In the genomic region with DNA sequence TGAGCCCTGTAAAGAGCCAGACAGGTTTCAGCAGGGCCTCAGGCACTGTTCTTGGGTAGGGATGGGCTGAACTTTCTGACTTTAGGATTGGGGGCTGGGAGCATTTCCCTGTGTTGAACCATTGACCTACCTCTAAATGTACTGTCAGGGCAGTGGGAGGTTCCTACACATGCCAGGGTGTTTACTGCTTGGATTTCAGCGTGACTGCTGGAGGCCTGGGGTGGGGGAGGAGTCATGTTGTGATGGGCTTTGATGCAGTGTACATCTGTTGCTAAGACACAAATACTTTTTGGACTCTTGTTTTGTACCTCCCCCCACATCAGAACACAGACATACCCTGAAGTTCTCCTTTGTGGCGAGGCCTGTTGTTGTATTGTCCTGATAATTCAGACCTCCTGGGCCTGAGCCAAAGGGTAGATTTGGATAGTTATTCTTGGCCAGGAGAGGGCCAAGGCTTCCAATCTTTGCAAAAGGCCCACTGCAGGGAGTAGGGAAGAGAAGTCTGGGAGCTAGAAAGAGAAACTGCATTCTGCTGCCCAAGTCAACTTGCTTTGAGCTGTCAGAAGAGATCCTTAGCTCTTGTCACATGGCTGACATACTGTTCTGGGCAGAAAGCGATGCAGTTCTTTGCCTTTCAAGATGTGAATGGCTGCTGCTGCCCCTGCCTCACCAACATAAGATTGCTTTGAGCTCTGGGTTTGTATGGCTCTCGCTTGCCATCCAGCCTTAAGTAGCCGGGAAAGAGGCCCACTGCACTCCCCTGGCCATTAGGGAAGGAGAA, we compare ENCODE assay signal across 1 cellular context.
TF ChIP-seq lines count a peak whose summit lies in the region.

No MANE protein-coding gene starts in this region.

TF ChIP-seq in K562, 482 proteins besides CTCF, POLR2A, EP300 and RAD21 (continued from another document and continues in another):
- TF ChIP-seq ZNF79 (CRISPR knock-in tag; IDR thresholded peaks at IDR 0.05; ENCODE audit: low read depth) (no peak), NONO (IDR thresholded peaks at IDR 0.05; ENCODE audit: low read depth in 2 of 2, low read length in 1 of 2) (no peak), DPF2 (IDR thresholded peaks at IDR 0.05) (peak; percentile 52; the same call in 1 of the 2 replicates), SMAD1 (IDR thresholded peaks at IDR 0.05; ENCODE audit: low read depth, low read length, partially characterized antibody) (no peak), PPARD (CRISPR knock-in tag; IDR thresholded peaks at IDR 0.05) (no peak), NCOA4 (IDR thresholded peaks at IDR 0.05; ENCODE audit: partially characterized antibody) (no peak), KAT8 (IDR thresholded peaks at IDR 0.05; ENCODE audit: low read depth) (no peak), ZNF212 (CRISPR knock-in tag; IDR thresholded peaks at IDR 0.05) (no peak), SETDB1 (IDR thresholded peaks at IDR 0.05; ENCODE audit: low read length) (no peak), SOX6 (IDR thresholded peaks at IDR 0.05) (peak; percentile 89), RNF2 (IDR thresholded peaks at IDR 0.05) (peak; percentile 62; the same call in 1 of the 2 replicates), ELF1 (tag; IDR thresholded peaks at IDR 0.05) (no peak), HDAC1 (IDR thresholded peaks at IDR 0.05) (peak in 1 of 2 experiments; percentile 70; a peak in 2 of 4 replicates), SNRNP70 (optimal IDR thresholded peaks at IDR 0.05; ENCODE audit: low read depth, low read length) (no peak), RBBP5 (IDR thresholded peaks at IDR 0.05; ENCODE audit: borderline replicate concordance, insufficient read depth, low read length, poor library complexity, severe bottlenecking) (no peak), MYBL2 (IDR thresholded peaks at IDR 0.05; ENCODE audit: low read depth) (no peak), MYBL2 (CRISPR knock-in tag; IDR thresholded peaks at IDR 0.05; ENCODE audit: borderline replicate concordance) (no peak), SMAD2 (IDR thresholded peaks at IDR 0.05; ENCODE audit: low read depth, low read length) (no peak), ZNF644 (tag; IDR thresholded peaks at IDR 0.05; ENCODE audit: low read depth) (0 out of 2 replicates have a peak, but pooled peaks have one; percentile 33), TEAD1 (CRISPR knock-in tag; IDR thresholded peaks at IDR 0.05) (peak in 1 of 2 experiments; percentile 65; a peak in 2 of 4 replicates), RBM17 (IDR thresholded peaks at IDR 0.05; ENCODE audit: borderline replicate concordance, low read depth, low read length) (no peak), CHD4 (IDR thresholded peaks at IDR 0.05; ENCODE audit: insufficient read depth, insufficient replicate concordance, low read depth, low read length, poor library complexity, severe bottlenecking) (no peak), RBM14 (IDR thresholded peaks at IDR 0.05; ENCODE audit: borderline replicate concordance, insufficient read depth, low read depth, low read length) (no peak), MAFK (IDR thresholded peaks at IDR 0.05; ENCODE audit: low read length) (no peak), ZNF384 (IDR thresholded peaks at IDR 0.05; ENCODE audit: low read depth, low read length) (no peak), XRCC4 (IDR thresholded peaks at IDR 0.05; ENCODE audit: extremely low read depth, insufficient read depth, insufficient read length) (no peak), IFI16 (CRISPR knock-in tag; IDR thresholded peaks at IDR 0.05) (no peak), TEAD4 (IDR thresholded peaks at IDR 0.05; ENCODE audit: low read length) (peak; percentile 77), TEAD4 (CRISPR knock-in tag; IDR thresholded peaks at IDR 0.05; ENCODE audit: borderline replicate concordance) (no peak), MED1 (CRISPR knock-in tag; IDR thresholded peaks at IDR 0.05; ENCODE audit: borderline replicate concordance) (no peak), MAFG (tag; conservative IDR thresholded peaks at IDR 0.05) (no peak), RCOR1 (IDR thresholded peaks at IDR 0.05; ENCODE audit: borderline replicate concordance in 1 of 2, low read depth in 2 of 2, low read length in 2 of 2) (peak in 1 of 2 experiments; percentile 44; a peak in 2 of 4 replicates), MEF2A (IDR thresholded peaks at IDR 0.05; ENCODE audit: control insufficient read depth, low read depth, low read length) (no peak), CEBPB (tag; IDR thresholded peaks at IDR 0.05) (no peak)
- TF ChIP-seq, protein P1, sequence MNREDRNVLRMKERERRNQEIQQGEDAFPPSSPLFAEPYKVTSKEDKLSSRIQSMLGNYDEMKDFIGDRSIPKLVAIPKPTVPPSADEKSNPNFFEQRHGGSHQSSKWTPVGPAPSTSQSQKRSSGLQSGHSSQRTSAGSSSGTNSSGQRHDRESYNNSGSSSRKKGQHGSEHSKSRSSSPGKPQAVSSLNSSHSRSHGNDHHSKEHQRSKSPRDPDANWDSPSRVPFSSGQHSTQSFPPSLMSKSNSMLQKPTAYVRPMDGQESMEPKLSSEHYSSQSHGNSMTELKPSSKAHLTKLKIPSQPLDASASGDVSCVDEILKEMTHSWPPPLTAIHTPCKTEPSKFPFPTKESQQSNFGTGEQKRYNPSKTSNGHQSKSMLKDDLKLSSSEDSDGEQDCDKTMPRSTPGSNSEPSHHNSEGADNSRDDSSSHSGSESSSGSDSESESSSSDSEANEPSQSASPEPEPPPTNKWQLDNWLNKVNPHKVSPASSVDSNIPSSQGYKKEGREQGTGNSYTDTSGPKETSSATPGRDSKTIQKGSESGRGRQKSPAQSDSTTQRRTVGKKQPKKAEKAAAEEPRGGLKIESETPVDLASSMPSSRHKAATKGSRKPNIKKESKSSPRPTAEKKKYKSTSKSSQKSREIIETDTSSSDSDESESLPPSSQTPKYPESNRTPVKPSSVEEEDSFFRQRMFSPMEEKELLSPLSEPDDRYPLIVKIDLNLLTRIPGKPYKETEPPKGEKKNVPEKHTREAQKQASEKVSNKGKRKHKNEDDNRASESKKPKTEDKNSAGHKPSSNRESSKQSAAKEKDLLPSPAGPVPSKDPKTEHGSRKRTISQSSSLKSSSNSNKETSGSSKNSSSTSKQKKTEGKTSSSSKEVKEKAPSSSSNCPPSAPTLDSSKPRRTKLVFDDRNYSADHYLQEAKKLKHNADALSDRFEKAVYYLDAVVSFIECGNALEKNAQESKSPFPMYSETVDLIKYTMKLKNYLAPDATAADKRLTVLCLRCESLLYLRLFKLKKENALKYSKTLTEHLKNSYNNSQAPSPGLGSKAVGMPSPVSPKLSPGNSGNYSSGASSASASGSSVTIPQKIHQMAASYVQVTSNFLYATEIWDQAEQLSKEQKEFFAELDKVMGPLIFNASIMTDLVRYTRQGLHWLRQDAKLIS (CRISPR knock-in tag; IDR thresholded peaks at IDR 0.05), result no peak
- TF ChIP-seq, protein P2, sequence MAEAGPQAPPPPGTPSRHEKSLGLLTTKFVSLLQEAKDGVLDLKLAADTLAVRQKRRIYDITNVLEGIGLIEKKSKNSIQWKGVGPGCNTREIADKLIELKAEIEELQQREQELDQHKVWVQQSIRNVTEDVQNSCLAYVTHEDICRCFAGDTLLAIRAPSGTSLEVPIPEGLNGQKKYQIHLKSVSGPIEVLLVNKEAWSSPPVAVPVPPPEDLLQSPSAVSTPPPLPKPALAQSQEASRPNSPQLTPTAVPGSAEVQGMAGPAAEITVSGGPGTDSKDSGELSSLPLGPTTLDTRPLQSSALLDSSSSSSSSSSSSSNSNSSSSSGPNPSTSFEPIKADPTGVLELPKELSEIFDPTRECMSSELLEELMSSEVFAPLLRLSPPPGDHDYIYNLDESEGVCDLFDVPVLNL (CRISPR knock-in tag; IDR thresholded peaks at IDR 0.05; ENCODE audit: low read depth), result no peak
- TF ChIP-seq, protein P3, sequence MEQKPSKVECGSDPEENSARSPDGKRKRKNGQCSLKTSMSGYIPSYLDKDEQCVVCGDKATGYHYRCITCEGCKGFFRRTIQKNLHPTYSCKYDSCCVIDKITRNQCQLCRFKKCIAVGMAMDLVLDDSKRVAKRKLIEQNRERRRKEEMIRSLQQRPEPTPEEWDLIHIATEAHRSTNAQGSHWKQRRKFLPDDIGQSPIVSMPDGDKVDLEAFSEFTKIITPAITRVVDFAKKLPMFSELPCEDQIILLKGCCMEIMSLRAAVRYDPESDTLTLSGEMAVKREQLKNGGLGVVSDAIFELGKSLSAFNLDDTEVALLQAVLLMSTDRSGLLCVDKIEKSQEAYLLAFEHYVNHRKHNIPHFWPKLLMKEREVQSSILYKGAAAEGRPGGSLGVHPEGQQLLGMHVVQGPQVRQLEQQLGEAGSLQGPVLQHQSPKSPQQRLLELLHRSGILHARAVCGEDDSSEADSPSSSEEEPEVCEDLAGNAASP (IDR thresholded peaks at IDR 0.05), result no peak
- TF ChIP-seq, protein P4, sequence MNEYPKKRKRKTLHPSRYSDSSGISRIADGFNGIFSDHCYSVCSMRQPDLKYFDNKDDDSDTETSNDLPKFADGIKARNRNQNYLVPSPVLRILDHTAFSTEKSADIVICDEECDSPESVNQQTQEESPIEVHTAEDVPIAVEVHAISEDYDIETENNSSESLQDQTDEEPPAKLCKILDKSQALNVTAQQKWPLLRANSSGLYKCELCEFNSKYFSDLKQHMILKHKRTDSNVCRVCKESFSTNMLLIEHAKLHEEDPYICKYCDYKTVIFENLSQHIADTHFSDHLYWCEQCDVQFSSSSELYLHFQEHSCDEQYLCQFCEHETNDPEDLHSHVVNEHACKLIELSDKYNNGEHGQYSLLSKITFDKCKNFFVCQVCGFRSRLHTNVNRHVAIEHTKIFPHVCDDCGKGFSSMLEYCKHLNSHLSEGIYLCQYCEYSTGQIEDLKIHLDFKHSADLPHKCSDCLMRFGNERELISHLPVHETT (CRISPR knock-in tag; conservative IDR thresholded peaks at IDR 0.05 in 1 of 2, IDR thresholded peaks at IDR 0.05 in 1 of 2), result peak in 1 of 2 experiments; percentile 44; a peak in 1 of 4 replicates
- TF ChIP-seq, protein P5, sequence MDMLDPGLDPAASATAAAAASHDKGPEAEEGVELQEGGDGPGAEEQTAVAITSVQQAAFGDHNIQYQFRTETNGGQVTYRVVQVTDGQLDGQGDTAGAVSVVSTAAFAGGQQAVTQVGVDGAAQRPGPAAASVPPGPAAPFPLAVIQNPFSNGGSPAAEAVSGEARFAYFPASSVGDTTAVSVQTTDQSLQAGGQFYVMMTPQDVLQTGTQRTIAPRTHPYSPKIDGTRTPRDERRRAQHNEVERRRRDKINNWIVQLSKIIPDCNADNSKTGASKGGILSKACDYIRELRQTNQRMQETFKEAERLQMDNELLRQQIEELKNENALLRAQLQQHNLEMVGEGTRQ (CRISPR knock-in tag; IDR thresholded peaks at IDR 0.05), result no peak
- TF ChIP-seq, protein P6, sequence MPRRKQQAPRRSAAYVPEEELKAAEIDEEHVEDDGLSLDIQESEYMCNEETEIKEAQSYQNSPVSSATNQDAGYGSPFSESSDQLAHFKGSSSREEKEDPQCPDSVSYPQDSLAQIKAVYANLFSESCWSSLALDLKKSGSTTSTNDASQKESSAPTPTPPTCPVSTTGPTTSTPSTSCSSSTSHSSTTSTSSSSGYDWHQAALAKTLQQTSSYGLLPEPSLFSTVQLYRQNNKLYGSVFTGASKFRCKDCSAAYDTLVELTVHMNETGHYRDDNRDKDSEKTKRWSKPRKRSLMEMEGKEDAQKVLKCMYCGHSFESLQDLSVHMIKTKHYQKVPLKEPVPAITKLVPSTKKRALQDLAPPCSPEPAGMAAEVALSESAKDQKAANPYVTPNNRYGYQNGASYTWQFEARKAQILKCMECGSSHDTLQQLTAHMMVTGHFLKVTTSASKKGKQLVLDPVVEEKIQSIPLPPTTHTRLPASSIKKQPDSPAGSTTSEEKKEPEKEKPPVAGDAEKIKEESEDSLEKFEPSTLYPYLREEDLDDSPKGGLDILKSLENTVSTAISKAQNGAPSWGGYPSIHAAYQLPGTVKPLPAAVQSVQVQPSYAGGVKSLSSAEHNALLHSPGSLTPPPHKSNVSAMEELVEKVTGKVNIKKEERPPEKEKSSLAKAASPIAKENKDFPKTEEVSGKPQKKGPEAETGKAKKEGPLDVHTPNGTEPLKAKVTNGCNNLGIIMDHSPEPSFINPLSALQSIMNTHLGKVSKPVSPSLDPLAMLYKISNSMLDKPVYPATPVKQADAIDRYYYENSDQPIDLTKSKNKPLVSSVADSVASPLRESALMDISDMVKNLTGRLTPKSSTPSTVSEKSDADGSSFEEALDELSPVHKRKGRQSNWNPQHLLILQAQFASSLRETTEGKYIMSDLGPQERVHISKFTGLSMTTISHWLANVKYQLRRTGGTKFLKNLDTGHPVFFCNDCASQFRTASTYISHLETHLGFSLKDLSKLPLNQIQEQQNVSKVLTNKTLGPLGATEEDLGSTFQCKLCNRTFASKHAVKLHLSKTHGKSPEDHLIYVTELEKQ (CRISPR knock-in tag; IDR thresholded peaks at IDR 0.05), result no peak
- TF ChIP-seq, protein P7, sequence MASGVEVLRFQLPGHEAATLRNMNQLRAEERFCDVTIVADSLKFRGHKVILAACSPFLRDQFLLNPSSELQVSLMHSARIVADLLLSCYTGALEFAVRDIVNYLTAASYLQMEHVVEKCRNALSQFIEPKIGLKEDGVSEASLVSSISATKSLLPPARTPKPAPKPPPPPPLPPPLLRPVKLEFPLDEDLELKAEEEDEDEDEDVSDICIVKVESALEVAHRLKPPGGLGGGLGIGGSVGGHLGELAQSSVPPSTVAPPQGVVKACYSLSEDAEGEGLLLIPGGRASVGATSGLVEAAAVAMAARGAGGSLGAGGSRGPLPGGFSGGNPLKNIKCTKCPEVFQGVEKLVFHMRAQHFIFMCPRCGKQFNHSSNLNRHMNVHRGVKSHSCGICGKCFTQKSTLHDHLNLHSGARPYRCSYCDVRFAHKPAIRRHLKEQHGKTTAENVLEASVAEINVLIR (CRISPR knock-in tag; IDR thresholded peaks at IDR 0.05), result no peak
- TF ChIP-seq, protein P8, sequence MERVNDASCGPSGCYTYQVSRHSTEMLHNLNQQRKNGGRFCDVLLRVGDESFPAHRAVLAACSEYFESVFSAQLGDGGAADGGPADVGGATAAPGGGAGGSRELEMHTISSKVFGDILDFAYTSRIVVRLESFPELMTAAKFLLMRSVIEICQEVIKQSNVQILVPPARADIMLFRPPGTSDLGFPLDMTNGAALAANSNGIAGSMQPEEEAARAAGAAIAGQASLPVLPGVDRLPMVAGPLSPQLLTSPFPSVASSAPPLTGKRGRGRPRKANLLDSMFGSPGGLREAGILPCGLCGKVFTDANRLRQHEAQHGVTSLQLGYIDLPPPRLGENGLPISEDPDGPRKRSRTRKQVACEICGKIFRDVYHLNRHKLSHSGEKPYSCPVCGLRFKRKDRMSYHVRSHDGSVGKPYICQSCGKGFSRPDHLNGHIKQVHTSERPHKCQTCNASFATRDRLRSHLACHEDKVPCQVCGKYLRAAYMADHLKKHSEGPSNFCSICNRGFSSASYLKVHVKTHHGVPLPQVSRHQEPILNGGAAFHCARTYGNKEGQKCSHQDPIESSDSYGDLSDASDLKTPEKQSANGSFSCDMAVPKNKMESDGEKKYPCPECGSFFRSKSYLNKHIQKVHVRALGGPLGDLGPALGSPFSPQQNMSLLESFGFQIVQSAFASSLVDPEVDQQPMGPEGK (CRISPR knock-in tag; IDR thresholded peaks at IDR 0.05; ENCODE audit: borderline replicate concordance), result no peak
- TF ChIP-seq, protein P9, sequence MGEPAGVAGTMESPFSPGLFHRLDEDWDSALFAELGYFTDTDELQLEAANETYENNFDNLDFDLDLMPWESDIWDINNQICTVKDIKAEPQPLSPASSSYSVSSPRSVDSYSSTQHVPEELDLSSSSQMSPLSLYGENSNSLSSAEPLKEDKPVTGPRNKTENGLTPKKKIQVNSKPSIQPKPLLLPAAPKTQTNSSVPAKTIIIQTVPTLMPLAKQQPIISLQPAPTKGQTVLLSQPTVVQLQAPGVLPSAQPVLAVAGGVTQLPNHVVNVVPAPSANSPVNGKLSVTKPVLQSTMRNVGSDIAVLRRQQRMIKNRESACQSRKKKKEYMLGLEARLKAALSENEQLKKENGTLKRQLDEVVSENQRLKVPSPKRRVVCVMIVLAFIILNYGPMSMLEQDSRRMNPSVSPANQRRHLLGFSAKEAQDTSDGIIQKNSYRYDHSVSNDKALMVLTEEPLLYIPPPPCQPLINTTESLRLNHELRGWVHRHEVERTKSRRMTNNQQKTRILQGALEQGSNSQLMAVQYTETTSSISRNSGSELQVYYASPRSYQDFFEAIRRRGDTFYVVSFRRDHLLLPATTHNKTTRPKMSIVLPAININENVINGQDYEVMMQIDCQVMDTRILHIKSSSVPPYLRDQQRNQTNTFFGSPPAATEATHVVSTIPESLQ (CRISPR knock-in tag; IDR thresholded peaks at IDR 0.05), result no peak
